Comparison of ENCODE assay signal across 32 cellular contexts in the genomic region with DNA sequence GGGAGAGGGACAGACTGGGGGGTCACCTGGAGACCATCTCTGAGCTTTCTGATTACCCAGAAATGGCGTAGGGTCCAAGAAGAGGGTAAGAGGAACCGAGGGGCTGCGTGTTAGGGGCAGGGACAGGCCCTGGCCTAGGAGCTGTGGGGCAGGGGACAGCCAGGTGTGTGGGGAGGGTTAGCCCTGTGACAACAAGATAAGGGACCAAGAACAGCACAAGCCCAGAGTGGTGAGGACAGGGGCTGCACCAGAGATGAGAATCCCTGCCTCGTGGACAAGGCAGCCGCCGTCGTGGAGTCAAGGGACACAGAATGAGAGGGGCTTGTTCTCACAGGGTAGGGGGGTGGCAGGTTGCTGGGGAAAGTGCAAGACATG. TPM values are rescaled to one million over a fixed set of nuclear protein-coding genes. Genes with fewer than 3 reads are reported as not detected.
"Had no signal": no experiment of that assay in that cellular context is flagged by ENCODE, and none has a peak within 500 bp of the region (broad histone marks: within the 10 kb centered on the region; RNA-seq: fewer than 3 reads in every experiment).

No MANE protein-coding gene starts in this region.

- H3K9me3 ChIP-seq: ascending aorta, breast epithelium, esophagus muscularis mucosa, gastrocnemius medialis, heart left ventricle had no signal

- H3K36me3 Mint-ChIP-seq: activated naive CD8-positive, alpha-beta T cell treated with anti-CD3 and anti-CD28 coated beads, Interleukin-2, amount 10 ng/mL, durations not matched to agents 7 days and 5 days; brain had no signal

- ATAC-seq: activated CD8-positive, alpha-beta T cell treated with anti-CD3 and anti-CD28 coated beads for 36 hours; activated T-cell treated with anti-CD3 and anti-CD28 coated beads, Interleukin-2, amount 50 U/mL, for 4 hours; activated T-helper 17 cell treated with anti-CD3 and anti-CD28 coated beads, Interleukin-2, amount 50 U/mL, for 72 hours; effector memory CD8-positive, alpha-beta T cell; foreskin keratinocyte; gastrocnemius medialis; heart left ventricle; T-helper 17 cell had no signal

- H3K4me3 Mint-ChIP-seq: activated CD8-positive, alpha-beta T cell treated with anti-CD3 and anti-CD28 coated beads for 36 hours; activated naive CD8-positive, alpha-beta T cell treated with anti-CD3 and anti-CD28 coated beads, Interleukin-2, amount 10 ng/mL, durations not matched to agents 7 days and 5 days; activated T-cell treated with anti-CD3 and anti-CD28 coated beads, Interleukin-2, amount 50 U/mL, for 4 hours; activated T-helper 17 cell treated with anti-CD3 and anti-CD28 coated beads, Interleukin-2, amount 50 U/mL, for 72 hours; brain; dendritic cell treated with granulocyte-macrophage colony-stimulating factor and Interleukin-4, amounts not matched to agents 40 ng/mL and 50 ng/mL, for 4 days; T-helper 2 cell treated with Interferon-gamma antibody and Interleukin-4, amounts not matched to agents 5 μg/mL and 100 μg/mL, for 36 hours had no signal

- H3K36me3 ChIP-seq: ascending aorta, breast epithelium, cardiac muscle cell, esophagus muscularis mucosa, gastrocnemius medialis, heart left ventricle had no signal

- H3K4me1 ChIP-seq: breast epithelium, foreskin keratinocyte had no signal

- DNase-seq: activated CD4-positive, alpha-beta T cell treated with anti-CD3 and anti-CD28 coated beads for 48 hours; activated CD4-positive, alpha-beta T cell treated with anti-CD3 and anti-CD28 coated beads, Interleukin-2, amount 50 U/mL, for 1 hour; activated CD4-positive, alpha-beta T cell treated with anti-CD3 and anti-CD28 coated beads, Interleukin-2, amount 50 U/mL, for 48 hours; activated CD8-positive, alpha-beta memory T cell treated with anti-CD3 and anti-CD28 coated beads for 24 hours; activated CD8-positive, alpha-beta T cell treated with anti-CD3 and anti-CD28 coated beads for 36 hours; activated effector memory CD4-positive, alpha-beta T cell treated with Interleukin-2 at 50 U/mL for 16 hours; activated gamma-delta T cell treated with Interleukin-2 at 50 U/mL for 16 hours; activated naive CD4-positive, alpha-beta T cell treated with anti-CD3 and anti-CD28 coated beads, Interleukin-2, amount 50 U/mL, for 16 hours; activated naive CD4-positive, alpha-beta T cell treated with Interleukin-2 at 50 U/mL for 16 hours; activated naive CD8-positive, alpha-beta T cell treated with anti-CD3 and anti-CD28 coated beads, Interleukin-2, amount 10 ng/mL, durations not matched to agents 7 days and 5 days; activated T-cell treated with anti-CD3 and anti-CD28 coated beads, Interleukin-2, amount 50 U/mL, for 4 hours; central memory CD4-positive, alpha-beta T cell; cerebellar nuclear complex; effector memory CD8-positive, alpha-beta T cell; erythroblast; foreskin keratinocyte; gastrocnemius medialis; glutamatergic neuron; T-helper 1 cell; T-helper 17 cell; T1000 had no signal

- H3K4me3 ChIP-seq: ascending aorta, breast epithelium, cardiac muscle cell, coronary artery, dorsolateral prefrontal cortex, esophagus muscularis mucosa, gastrocnemius medialis, heart left ventricle had no signal

- H3K27ac Mint-ChIP-seq: activated CD8-positive, alpha-beta T cell treated with anti-CD3 and anti-CD28 coated beads for 36 hours; activated naive CD8-positive, alpha-beta T cell treated with anti-CD3 and anti-CD28 coated beads, Interleukin-2, amount 10 ng/mL, durations not matched to agents 7 days and 5 days; activated T-helper 17 cell treated with anti-CD3 and anti-CD28 coated beads, Interleukin-2, amount 50 U/mL, for 72 hours; brain; dendritic cell treated with granulocyte-macrophage colony-stimulating factor and Interleukin-4, amounts not matched to agents 40 ng/mL and 50 ng/mL, for 4 days; effector memory CD8-positive, alpha-beta T cell; T-helper 17 cell; T-helper 2 cell treated with Interferon-gamma antibody and Interleukin-4, amounts not matched to agents 5 μg/mL and 100 μg/mL, for 36 hours had no signal

- H3K9me3 Mint-ChIP-seq: activated CD8-positive, alpha-beta T cell treated with anti-CD3 and anti-CD28 coated beads for 36 hours; activated naive CD8-positive, alpha-beta T cell treated with anti-CD3 and anti-CD28 coated beads, Interleukin-2, amount 10 ng/mL, durations not matched to agents 7 days and 5 days; activated T-cell treated with anti-CD3 and anti-CD28 coated beads, Interleukin-2, amount 50 U/mL, for 4 hours; activated T-helper 17 cell treated with anti-CD3 and anti-CD28 coated beads, Interleukin-2, amount 50 U/mL, for 72 hours; dendritic cell treated with granulocyte-macrophage colony-stimulating factor and Interleukin-4, amounts not matched to agents 40 ng/mL and 50 ng/mL, for 4 days; effector memory CD8-positive, alpha-beta T cell; T-helper 2 cell treated with Interferon-gamma antibody and Interleukin-4, amounts not matched to agents 5 μg/mL and 100 μg/mL, for 36 hours had no signal

- H3K4me1 Mint-ChIP-seq: activated T-helper 17 cell treated with anti-CD3 and anti-CD28 coated beads, Interleukin-2, amount 50 U/mL, for 72 hours; brain had no signal

- H3K27ac ChIP-seq: ascending aorta, breast epithelium, cardiac muscle cell, coronary artery, dorsolateral prefrontal cortex, esophagus muscularis mucosa, foreskin keratinocyte, gastrocnemius medialis, heart left ventricle had no signal

RNA-seq across cellular contexts. Expression of a gene that starts 0.4 kb away (rescaled TPM):
- total RNA-seq: activated CD8-positive, alpha-beta T cell treated with anti-CD3 and anti-CD28 coated beads for 36 hours; activated naive CD8-positive, alpha-beta T cell treated with anti-CD3 and anti-CD28 coated beads, Interleukin-2, amount 10 ng/mL, durations not matched to agents 7 days and 5 days; activated T-cell treated with anti-CD3 and anti-CD28 coated beads, Interleukin-2, amount 50 U/mL, for 4 hours; activated T-helper 17 cell treated with anti-CD3 and anti-CD28 coated beads, Interleukin-2, amount 50 U/mL, for 72 hours; ascending aorta; breast epithelium; cardiac muscle cell; esophagus muscularis mucosa; foreskin keratinocyte; gastrocnemius medialis; heart left ventricle; T-helper 17 cell had no signal
- polyA plus RNA-seq: cardiac muscle cell, foreskin keratinocyte, heart left ventricle had no signal

RNA-seq across cellular contexts. Expression of a gene that starts 13.6 kb away (rescaled TPM):
- total RNA-seq: activated CD8-positive, alpha-beta T cell treated with anti-CD3 and anti-CD28 coated beads for 36 hours; activated T-helper 17 cell treated with anti-CD3 and anti-CD28 coated beads, Interleukin-2, amount 50 U/mL, for 72 hours; ascending aorta; cardiac muscle cell; esophagus muscularis mucosa; foreskin keratinocyte had no signal
- polyA plus RNA-seq: cardiac muscle cell, foreskin keratinocyte, heart left ventricle had no signal

RNA-seq across cellular contexts. Expression of a gene that starts 41.6 kb away (rescaled TPM):
- total RNA-seq: ascending aorta, breast epithelium, esophagus muscularis mucosa, foreskin keratinocyte, gastrocnemius medialis had no signal
- polyA plus RNA-seq: cardiac muscle cell, foreskin keratinocyte, heart left ventricle had no signal
